Comparison of ENCODE assay signal across 1 cellular context in genomic region chr18:78736015-78736690, GRCh38.
TF ChIP-seq lines count a peak whose summit lies in the region.

No MANE protein-coding gene starts in this region.

TF ChIP-seq in H1, 55 proteins besides CTCF, POLR2A, EP300 and RAD21:
- no peak for TF ChIP-seq BCL11A (IDR thresholded peaks at IDR 0.05; ENCODE audit: low read depth in 2 of 2, low read length in 2 of 2)
TF ChIP-seq in H1: peak in this region for 0.
